In the genomic region with DNA sequence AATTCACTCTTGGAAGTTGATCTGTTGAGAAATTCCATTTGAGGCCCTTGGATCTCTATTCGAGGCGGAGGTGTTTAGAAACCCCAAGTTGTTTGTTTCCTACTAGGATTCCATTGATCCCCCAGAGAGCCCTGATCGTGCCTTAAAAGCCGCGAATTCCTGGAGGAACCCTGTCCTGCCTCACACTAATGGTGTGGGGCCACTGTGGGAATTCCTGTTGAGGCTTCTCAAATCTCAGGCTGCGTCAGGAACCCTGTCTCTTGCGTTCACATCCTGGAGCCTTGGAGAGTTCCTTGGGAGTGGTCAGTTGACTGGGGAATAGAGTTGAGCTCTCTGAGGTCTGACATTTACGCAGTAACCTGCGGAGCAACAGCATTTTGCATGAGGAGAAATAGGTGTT, we compare ENCODE assay signal across 9 cellular contexts. TPM values are rescaled to one million over a fixed set of nuclear protein-coding genes. Genes with fewer than 3 reads are reported as not detected.
DNase-seq lines count a peak whose midpoint lies in the region; TF ChIP-seq lines count a peak whose summit lies in the region.
"Had no signal": no experiment of that assay in that cellular context is flagged by ENCODE, and none has a peak within 500 bp of the region (broad histone marks: within the 10 kb centered on the region; RNA-seq: fewer than 3 reads in every experiment).

No MANE protein-coding gene starts in this region.

- no peak overlapping the region for H3K27ac ChIP-seq in esophagus muscularis mucosa (replicated peaks in 1 of 4)
- H3K27ac ChIP-seq: SJCRH30 had no signal

- no peaks in the 10 kb centered on the region for H3K9me3 ChIP-seq in esophagus muscularis mucosa
- H3K9me3 ChIP-seq: SJCRH30 had no signal

- no peaks in the 10 kb centered on the region for H3K27me3 ChIP-seq in esophagus muscularis mucosa
- H3K27me3 ChIP-seq: SJCRH30 had no signal

- peaks cover 23% of the 10 kb centered on the region for H3K27me3 Mint-ChIP-seq in nephron (ENCODE audit: low read depth)

- peaks cover 15 to 38% (median 25%) of the 10 kb centered on the region in 4 donors for H3K4me1 ChIP-seq in esophagus muscularis mucosa
- H3K4me1 ChIP-seq: SJCRH30 had no signal

- TF ChIP-seq POLR2A in NB4 (IDR thresholded peaks at IDR 0.05; ENCODE audit: extremely low read depth, insufficient read length) (no peak), esophagus muscularis mucosa (IDR thresholded peaks at IDR 0.05; ENCODE audit: low read depth) (no peak)

- no peaks in the 10 kb centered on the region for H3K36me3 ChIP-seq in esophagus muscularis mucosa
- H3K36me3 ChIP-seq: SJCRH30 had no signal

- no peaks in the 10 kb centered on the region for H3K36me3 Mint-ChIP-seq in nephron (ENCODE audit: low read depth)

- peaks cover 10% of the 10 kb centered on the region for H3K4me1 Mint-ChIP-seq in nephron

- intact Hi-C loops in esophagus muscularis mucosa (cut with DNase I), result loop anchor here (5.0 kb wide), 1 partner anchor 34 kb away; the partner anchor contains the start of gene STEAP2

- TF ChIP-seq EP300 in esophagus muscularis mucosa (IDR thresholded peaks at IDR 0.05), result no peak

- WGBS in esophagus muscularis mucosa, result 41% methylated on average over 9 of the region's 9 CpGs

- peak; percentile 4 for DNase-seq in AG08396 (ENCODE audit: low spot score)
- no peak for DNase-seq in NB4 (ENCODE audit: low read depth)
- DNase-seq in esophagus muscularis mucosa (ENCODE audit: extremely low spot score), result no peak
- DNase-seq in SW 1271 (lab: John Stamatoyannopoulos, UW), result no peak
- DNase-seq in GF-D8 (lab: John Stamatoyannopoulos, UW), result no peak
- no peak for DNase-seq in UCSD-AML1 (lab: John Stamatoyannopoulos, UW; ENCODE audit: unreplicated experiment)
- DNase-seq in mesenteric fat pad (ENCODE audit: low spot score), result no peak

- H3K4me3 ChIP-seq in NB4 (ENCODE audit: low read depth, low read length) (peak overlapping the region; percentile 89), esophagus muscularis mucosa (peak overlapping the region; percentile 74 to 89 (median 78))

- no peaks in the 10 kb centered on the region for H3K9me3 Mint-ChIP-seq in nephron

- no peak overlapping the region for H3K27ac Mint-ChIP-seq in nephron

- TF ChIP-seq CTCF in NB4 (IDR thresholded peaks at IDR 0.05; ENCODE audit: low read depth, low read length) (no peak), esophagus muscularis mucosa (IDR thresholded peaks at IDR 0.05) (no peak), nephron (IDR thresholded peaks at IDR 0.05; ENCODE audit: unreplicated experiment in 3 of 3) (no peak)

- peak overlapping the region; percentile 92 to 94 (median 93) for H3K4me3 Mint-ChIP-seq in nephron

RNA-seq across cellular contexts. Expression of gene CFAP69, which starts 1.2 kb away (rescaled TPM):
- total RNA-seq in esophagus muscularis mucosa (1 to 10 TPM; 3.0 to 8.6 (median 7.5) TPM), mesenteric fat pad (10.4 TPM)

RNA-seq across cellular contexts. Expression of gene STEAP2, which starts 34.6 kb away (rescaled TPM):
- 10 to 100 TPM; 16.1 to 22.5 (median 19.3) TPM for total RNA-seq in esophagus muscularis mucosa
- total RNA-seq in mesenteric fat pad, result 29.9 TPM
